ENCODE assay signal across 1 cellular context in genomic region chr3:33419948-33420347, GRCh38.
TF ChIP-seq lines count a peak whose summit lies in the region.

No MANE protein-coding gene starts in this region.

TF ChIP-seq in GM12878, 131 proteins besides CTCF, POLR2A, EP300 and RAD21 (continued from another document):
- no peak for TF ChIP-seq PKNOX1 (IDR thresholded peaks at IDR 0.05)
- TF ChIP-seq NBN (IDR thresholded peaks at IDR 0.05): no peak
